9 cellular contexts compared by ENCODE assay signal in the genomic region with DNA sequence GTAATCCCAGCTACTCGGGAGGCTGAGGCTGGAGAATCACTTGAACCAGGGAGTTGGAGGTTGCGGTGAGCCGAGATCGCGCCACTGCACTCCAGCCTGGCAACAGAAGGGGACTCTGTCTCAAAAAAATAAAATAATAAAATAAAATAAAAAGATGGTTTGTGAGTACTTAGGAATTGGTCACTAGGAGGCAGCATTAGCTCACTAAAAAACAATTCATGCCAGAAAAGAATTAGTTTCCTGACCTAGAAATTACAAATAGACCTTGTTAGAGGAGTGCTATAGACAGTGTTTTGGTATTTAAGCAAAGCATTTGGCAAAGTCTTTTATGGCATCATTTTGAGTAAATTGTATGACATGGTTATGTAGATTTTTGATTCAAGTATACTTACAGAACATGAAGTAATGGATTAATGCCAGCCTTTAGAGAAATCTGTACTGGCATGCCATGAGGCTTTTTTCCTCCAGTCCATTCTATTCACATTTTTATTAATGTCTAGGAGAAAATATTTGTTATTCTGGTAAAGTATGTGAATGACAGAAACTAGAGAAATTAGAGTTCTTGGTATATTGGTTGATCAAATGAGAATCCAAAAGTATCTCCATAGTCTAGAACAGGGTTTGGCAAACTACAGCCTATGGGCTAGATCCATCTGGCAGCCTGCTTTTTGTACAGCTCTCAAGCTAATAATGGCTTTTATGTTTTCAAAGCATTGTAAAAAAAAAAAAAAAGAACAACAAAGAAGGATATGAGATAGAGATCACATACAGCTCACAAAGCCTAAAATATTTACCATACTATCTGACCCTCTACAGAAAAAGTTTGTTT.
DNase-seq lines count a peak whose midpoint lies in the region; ATAC-seq, FAIRE-seq and TF ChIP-seq lines count a peak whose summit lies in the region.
"Had no signal": no experiment of that assay in that cellular context is flagged by ENCODE, and none has a peak within 500 bp of the region (broad histone marks: within the 10 kb centered on the region; RNA-seq: fewer than 3 reads in every experiment).

No MANE protein-coding gene starts in this region.

- POLR2A ChIA-PET in endothelial cell of umbilical vein (lab: Charles Lee): no interaction called here

- peak; percentile 38 for FAIRE-seq in endothelial cell of umbilical vein (lab: Jason Lieb, UNC)

- no peak overlapping the region for H3K4me2 ChIP-seq in endothelial cell of umbilical vein (ENCODE audit: insufficient read depth, low read length)

- no peak overlapping the region for H3K27ac ChIP-seq in endothelial cell of umbilical vein (ENCODE audit: insufficient read depth, low read depth, low read length)
- H3K27ac ChIP-seq in effector memory CD4-positive, alpha-beta T cell (ENCODE audit: insufficient read depth, low read length, poor library complexity, severe bottlenecking): no peak overlapping the region

- intact Hi-C loops in endothelial cell of umbilical vein (cut with micrococcal nuclease) (loop anchor here (1.0 to 5.0 kb wide), 4 partner anchors 129 to 827 kb away; no protein-coding TSS in a partner anchor), left cardiac atrium (cut with DNase I) (loop anchor here in 1 of 2 donors (10.0 kb wide), 1 partner anchor 471 kb away; no protein-coding TSS in a partner anchor)

- peak; percentile 2 for DNase-seq in NCI-H69 (lab: John Stamatoyannopoulos, UW)
- DNase-seq in endothelial cell of umbilical vein (ENCODE audit: low read depth, low spot score): peak; percentile 66
- DNase-seq in pulmonary artery endothelial cell (ENCODE audit: low read depth, low spot score): peak; percentile 13
- DNase-seq in effector memory CD4-positive, alpha-beta T cell: no peak
- DNase-seq in left cardiac atrium: no peak
- DNase-seq: stimulated activated CD4-positive, alpha-beta T cell treated with anti-CD3 and anti-CD28 coated beads, Interleukin-12 subunit alpha, Interleukin-12 subunit beta, amount 100 ng/mL, for 4 hours had no signal

- H3K9me1 ChIP-seq in endothelial cell of umbilical vein (replicated peaks; ENCODE audit: control insufficient read depth, extremely low read depth, insufficient read depth, low read length): no peaks in the 10 kb centered on the region

- no peaks in the 10 kb centered on the region for H3K36me3 ChIP-seq in endothelial cell of umbilical vein (ENCODE audit: control insufficient read depth in 2 of 2, extremely low read depth in 1 of 2, insufficient read depth in 2 of 2, low read length in 2 of 2)
- no peaks in the 10 kb centered on the region for H3K36me3 ChIP-seq in effector memory CD4-positive, alpha-beta T cell (ENCODE audit: control insufficient read depth, insufficient read depth, low read length)

- CTCF ChIA-PET in endothelial cell of umbilical vein (lab: Charles Lee): interaction anchor here (0.6 to 5.0 kb wide), 23 partner anchors 9 to 832 kb away, joined by 3 to 46 read pairs (median 4); no protein-coding TSS in a partner anchor

- peak; percentile 31 for TF ChIP-seq CTCF in GM12873 (IDR thresholded peaks at IDR 0.05; ENCODE audit: insufficient read depth, low read depth, low read length, missing control alignments)
- peak in 1 of 2 donors; percentile 38 for TF ChIP-seq CTCF in endothelial cell of umbilical vein (IDR thresholded peaks at IDR 0.05; ENCODE audit: extremely low read depth in 1 of 2, insufficient read depth in 1 of 2, low read depth in 1 of 2, low read length in 2 of 2)

- H3K27me3 ChIP-seq in endothelial cell of umbilical vein (ENCODE audit: control insufficient read depth in 2 of 2, insufficient read depth in 2 of 2, low read length in 2 of 2): no peaks in the 10 kb centered on the region
- H3K27me3 ChIP-seq in effector memory CD4-positive, alpha-beta T cell (replicated peaks; ENCODE audit: control insufficient read depth, insufficient read depth, low read length, poor library complexity, severe bottlenecking): no peaks in the 10 kb centered on the region

- H3K9ac ChIP-seq in endothelial cell of umbilical vein (replicated peaks; ENCODE audit: extremely low read depth, insufficient read depth, low read length): no peak overlapping the region

- no peaks in the 10 kb centered on the region for H3K4me1 ChIP-seq in endothelial cell of umbilical vein (ENCODE audit: control insufficient read depth, extremely low read depth, insufficient read depth, low read length)
- no peaks in the 10 kb centered on the region for H3K4me1 ChIP-seq in effector memory CD4-positive, alpha-beta T cell (ENCODE audit: control insufficient read depth, insufficient read depth, low read length, poor library complexity, severe bottlenecking)

- H3K4me3 ChIP-seq in endothelial cell of umbilical vein (replicated peaks in 1 of 3; ENCODE audit: insufficient read depth in 1 of 3, low read depth in 1 of 3, low read length in 3 of 3): no peak overlapping the region
- no peak overlapping the region for H3K4me3 ChIP-seq in effector memory CD4-positive, alpha-beta T cell (ENCODE audit: insufficient read depth, low read depth, low read length, poor library complexity, severe bottlenecking)

- H4K20me1 ChIP-seq in endothelial cell of umbilical vein (replicated peaks; ENCODE audit: control insufficient read depth, extremely low read depth, insufficient read depth, low read length): no peaks in the 10 kb centered on the region

- BruUV-seq in endothelial cell of umbilical vein (replicated peaks; lab: Mats Ljungman, UMichigan): no TSS peak

- dilution Hi-C loops in endothelial cell of umbilical vein (cut with MboI; ENCODE audit: extremely low pct_ligation_motif_present, low sequenced_read_pairs): no loop called here

- H3K9me3 ChIP-seq in endothelial cell of umbilical vein (replicated peaks; ENCODE audit: control insufficient read depth, insufficient read depth, low read length): no peaks in the 10 kb centered on the region
- no peaks in the 10 kb centered on the region for H3K9me3 ChIP-seq in effector memory CD4-positive, alpha-beta T cell (ENCODE audit: control insufficient read depth, low read length)

- no peaks in the 10 kb centered on the region for H3K79me2 ChIP-seq in endothelial cell of umbilical vein (ENCODE audit: control insufficient read depth, insufficient read depth, low read length)

- no peak for TF ChIP-seq POLR2A in endothelial cell of umbilical vein (IDR thresholded peaks at IDR 0.05; ENCODE audit: low read depth, low read length)

- ATAC-seq in HG02642 (IDR thresholded peaks at IDR 0.05; ENCODE audit: poor library complexity, unreplicated experiment) (no peak), GM18873 (IDR thresholded peaks at IDR 0.05; ENCODE audit: low FRiP score, unreplicated experiment) (no peak), left cardiac atrium (no peak)

- H2AFZ ChIP-seq in endothelial cell of umbilical vein (ENCODE audit: low read depth, low read length): no peak overlapping the region

TF ChIP-seq in endothelial cell of umbilical vein, 7 proteins besides CTCF, POLR2A, EP300 and RAD21:
- TF ChIP-seq JUN (IDR thresholded peaks at IDR 0.05; ENCODE audit: borderline replicate concordance, insufficient read depth, insufficient read length, low read depth): no peak
- no peak for TF ChIP-seq MAX (IDR thresholded peaks at IDR 0.05; ENCODE audit: insufficient read depth, insufficient read length)
- no peak for TF ChIP-seq GATA2 (IDR thresholded peaks at IDR 0.05; ENCODE audit: insufficient read depth, insufficient read length, low read depth, low read length)
- TF ChIP-seq FOS (IDR thresholded peaks at IDR 0.05; ENCODE audit: borderline replicate concordance, insufficient read depth, low read length): no peak
- TF ChIP-seq EZH2 (IDR thresholded peaks at IDR 0.05; ENCODE audit: borderline replicate concordance, low read depth, low read length, severe bottlenecking): no peak
- no peak for TF ChIP-seq POLR2AphosphoS5 (IDR thresholded peaks at IDR 0.05; ENCODE audit: insufficient read depth, low read depth, low read length)
- TF ChIP-seq MYC (IDR thresholded peaks at IDR 0.05; ENCODE audit: low read depth, low read length): no peak

Comparison
In these comparisons a context has a peak if more than half of its experiments do, and no peak if none do; other contexts are left out.
1. DNase-seq: peak in NCI-H69 (single experiment), endothelial cell of umbilical vein (single experiment) and pulmonary artery endothelial cell (single experiment); none in effector memory CD4-positive, alpha-beta T cell (0 of 3) and left cardiac atrium (single experiment).